Comparison of ENCODE assay signal across 8 cellular contexts in genomic region chr10:30027057-30028005, GRCh38. TPM values are rescaled to one million over a fixed set of nuclear protein-coding genes. Genes with fewer than 3 reads are reported as not detected.
DNase-seq lines count a peak whose midpoint lies in the region; ATAC-seq and TF ChIP-seq lines count a peak whose summit lies in the region.

No MANE protein-coding gene starts in this region.

- ATAC-seq in HG03039 (IDR thresholded peaks at IDR 0.05; ENCODE audit: unreplicated experiment), result peak; percentile 78

- peaks cover 45 to 55% of the 10 kb centered on the region in 2 donors for H3K4me1 Mint-ChIP-seq in immature natural killer cell

- DNase-seq in NCI-H1436 (lab: John Stamatoyannopoulos, UW), result peak; percentile 20
- DNase-seq in NCI-H1436 treated with DMSO at 0.1 percent for 48 hours (lab: John Stamatoyannopoulos, UW), result no peak
- DNase-seq in activated gamma-delta T cell (lab: John Stamatoyannopoulos, UW), result peak; percentile 80
- DNase-seq in immature natural killer cell, result peak; percentile 95 to 98 (median 97)
- peak; percentile 69 for DNase-seq in stimulated activated CD8-positive, alpha-beta memory T cell treated with anti-CD3 and anti-CD28 coated beads, Interleukin-12 subunit alpha, Interleukin-12 subunit beta, amount 100 ng/mL, for 4 hours (ENCODE audit: low read depth)
- DNase-seq in NCI-H1092 treated with DMSO at 0.1 percent for 48 hours (lab: John Stamatoyannopoulos, UW), result no peak

- H3K27ac Mint-ChIP-seq in immature natural killer cell, result peak overlapping the region; percentile 36 to 99 (median 92)

- peaks cover 31 to 38% (median 38%) of the 10 kb centered on the region in 3 donors for H3K27me3 Mint-ChIP-seq in immature natural killer cell (ENCODE audit: low read depth in 3 of 3)

- H3K9me3 Mint-ChIP-seq in immature natural killer cell, result no peaks in the 10 kb centered on the region

- peak overlapping the region; percentile 84 to 92 (median 86) for H3K4me3 Mint-ChIP-seq in immature natural killer cell

- no peaks in the 10 kb centered on the region for H3K36me3 Mint-ChIP-seq in immature natural killer cell

TF ChIP-seq in PFSK-1, 5 proteins besides CTCF, POLR2A, EP300 and RAD21:
- TF ChIP-seq FOXP2 (optimal IDR thresholded peaks at IDR 0.05; ENCODE audit: borderline replicate concordance, extremely low read depth, extremely low read length, insufficient read depth) (peak; percentile 46), TAF1 (IDR thresholded peaks at IDR 0.05; ENCODE audit: borderline replicate concordance, insufficient read depth, low read length) (no peak)

RNA-seq across cellular contexts. Expression of gene JCAD, which starts 32.1 kb away (rescaled TPM):
- 3.9 TPM for polyA plus RNA-seq in PFSK-1 (2012; ENCODE audit: insufficient read length, low read depth)
- polyA plus RNA-seq in immature natural killer cell, result under 1 TPM in 1 of 3 donors, not detected in 2; 0.03 TPM

Comparison
In these comparisons a context has a peak if more than half of its experiments do, and no peak if none do; other contexts are left out.
1. DNase-seq: peak in NCI-H1436 (single experiment), activated gamma-delta T cell (single experiment), immature natural killer cell (3 of 3) and stimulated activated CD8-positive, alpha-beta memory T cell treated with anti-CD3 and anti-CD28 coated beads, Interleukin-12 subunit alpha, Interleukin-12 subunit beta, amount 100 ng/mL, for 4 hours (single experiment); none in NCI-H1436 treated with DMSO at 0.1 percent for 48 hours (single experiment) and NCI-H1092 treated with DMSO at 0.1 percent for 48 hours (single experiment).